1 cellular context compared by ENCODE assay signal in the genomic region with DNA sequence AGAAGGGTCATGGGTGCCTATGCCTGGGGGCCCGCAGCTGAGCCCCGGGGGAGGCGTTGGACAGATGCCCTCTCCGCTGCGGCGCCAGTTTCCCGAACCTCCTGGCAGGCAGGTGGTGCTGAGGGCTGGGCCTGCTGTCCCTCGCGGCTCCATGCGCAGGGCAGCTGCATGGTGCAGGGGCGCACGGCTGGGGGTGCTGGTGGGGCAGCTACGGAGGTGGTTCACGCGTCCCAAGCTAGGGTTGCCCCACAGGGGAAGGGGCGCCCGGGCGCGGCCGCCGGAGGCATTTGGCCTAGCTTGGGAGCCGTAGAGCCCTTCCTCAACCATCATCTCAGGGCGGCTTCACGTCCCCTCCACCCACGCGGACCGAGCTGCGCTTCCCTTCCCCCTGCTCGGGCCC.
TF ChIP-seq lines count a peak whose summit lies in the region.

No MANE protein-coding gene starts in this region.

TF ChIP-seq in GM23338, 12 proteins besides CTCF, POLR2A, EP300 and RAD21 (continued from another document):
- TF ChIP-seq REST (IDR thresholded peaks at IDR 0.05; ENCODE audit: unreplicated experiment) = no peak
- no peak for TF ChIP-seq JUNB (IDR thresholded peaks at IDR 0.05; ENCODE audit: unreplicated experiment)
- no peak for TF ChIP-seq EZH2 (IDR thresholded peaks at IDR 0.05; ENCODE audit: low read depth, unreplicated experiment)
- no peak for TF ChIP-seq STAT1 (IDR thresholded peaks at IDR 0.05; ENCODE audit: unreplicated experiment)
- TF ChIP-seq ETS1 (IDR thresholded peaks at IDR 0.05) = no peak
- TF ChIP-seq CREB1 (CRISPR knock-in tag; IDR thresholded peaks at IDR 0.05; ENCODE audit: low read depth) = no peak
